ENCODE assay signal across 1 cellular context in the genomic region with DNA sequence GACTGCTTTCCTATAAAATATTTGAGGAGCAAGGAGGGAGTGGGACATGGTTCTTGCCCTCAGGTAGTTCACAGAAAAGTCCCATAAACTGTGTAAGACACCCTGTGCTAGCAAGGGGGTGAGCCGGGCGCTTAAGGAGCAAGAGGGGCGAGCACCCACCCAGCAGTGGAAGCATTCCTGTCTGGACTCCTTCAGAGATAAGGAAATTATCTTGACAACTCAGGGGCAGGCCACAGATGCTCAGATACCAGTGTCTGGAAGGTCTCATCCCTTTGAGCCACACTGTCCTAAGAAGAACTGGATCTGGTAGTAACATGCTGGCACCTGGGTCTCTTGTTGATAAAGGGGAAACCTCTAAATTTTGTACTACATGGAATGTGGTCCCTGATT.
TF ChIP-seq lines count a peak whose summit lies in the region.

No MANE protein-coding gene starts in this region.

TF ChIP-seq in HEK293, 187 proteins besides CTCF, POLR2A, EP300 and RAD21 (continued from another document):
- TF ChIP-seq, protein P1, sequence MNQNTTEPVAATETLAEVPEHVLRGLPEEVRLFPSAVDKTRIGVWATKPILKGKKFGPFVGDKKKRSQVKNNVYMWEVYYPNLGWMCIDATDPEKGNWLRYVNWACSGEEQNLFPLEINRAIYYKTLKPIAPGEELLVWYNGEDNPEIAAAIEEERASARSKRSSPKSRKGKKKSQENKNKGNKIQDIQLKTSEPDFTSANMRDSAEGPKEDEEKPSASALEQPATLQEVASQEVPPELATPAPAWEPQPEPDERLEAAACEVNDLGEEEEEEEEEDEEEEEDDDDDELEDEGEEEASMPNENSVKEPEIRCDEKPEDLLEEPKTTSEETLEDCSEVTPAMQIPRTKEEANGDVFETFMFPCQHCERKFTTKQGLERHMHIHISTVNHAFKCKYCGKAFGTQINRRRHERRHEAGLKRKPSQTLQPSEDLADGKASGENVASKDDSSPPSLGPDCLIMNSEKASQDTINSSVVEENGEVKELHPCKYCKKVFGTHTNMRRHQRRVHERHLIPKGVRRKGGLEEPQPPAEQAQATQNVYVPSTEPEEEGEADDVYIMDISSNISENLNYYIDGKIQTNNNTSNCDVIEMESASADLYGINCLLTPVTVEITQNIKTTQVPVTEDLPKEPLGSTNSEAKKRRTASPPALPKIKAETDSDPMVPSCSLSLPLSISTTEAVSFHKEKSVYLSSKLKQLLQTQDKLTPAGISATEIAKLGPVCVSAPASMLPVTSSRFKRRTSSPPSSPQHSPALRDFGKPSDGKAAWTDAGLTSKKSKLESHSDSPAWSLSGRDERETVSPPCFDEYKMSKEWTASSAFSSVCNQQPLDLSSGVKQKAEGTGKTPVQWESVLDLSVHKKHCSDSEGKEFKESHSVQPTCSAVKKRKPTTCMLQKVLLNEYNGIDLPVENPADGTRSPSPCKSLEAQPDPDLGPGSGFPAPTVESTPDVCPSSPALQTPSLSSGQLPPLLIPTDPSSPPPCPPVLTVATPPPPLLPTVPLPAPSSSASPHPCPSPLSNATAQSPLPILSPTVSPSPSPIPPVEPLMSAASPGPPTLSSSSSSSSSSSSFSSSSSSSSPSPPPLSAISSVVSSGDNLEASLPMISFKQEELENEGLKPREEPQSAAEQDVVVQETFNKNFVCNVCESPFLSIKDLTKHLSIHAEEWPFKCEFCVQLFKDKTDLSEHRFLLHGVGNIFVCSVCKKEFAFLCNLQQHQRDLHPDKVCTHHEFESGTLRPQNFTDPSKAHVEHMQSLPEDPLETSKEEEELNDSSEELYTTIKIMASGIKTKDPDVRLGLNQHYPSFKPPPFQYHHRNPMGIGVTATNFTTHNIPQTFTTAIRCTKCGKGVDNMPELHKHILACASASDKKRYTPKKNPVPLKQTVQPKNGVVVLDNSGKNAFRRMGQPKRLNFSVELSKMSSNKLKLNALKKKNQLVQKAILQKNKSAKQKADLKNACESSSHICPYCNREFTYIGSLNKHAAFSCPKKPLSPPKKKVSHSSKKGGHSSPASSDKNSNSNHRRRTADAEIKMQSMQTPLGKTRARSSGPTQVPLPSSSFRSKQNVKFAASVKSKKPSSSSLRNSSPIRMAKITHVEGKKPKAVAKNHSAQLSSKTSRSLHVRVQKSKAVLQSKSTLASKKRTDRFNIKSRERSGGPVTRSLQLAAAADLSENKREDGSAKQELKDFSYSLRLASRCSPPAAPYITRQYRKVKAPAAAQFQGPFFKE (tag by site-specific recombination; IDR thresholded peaks at IDR 0.05; ENCODE audit: borderline replicate concordance): no peak
- TF ChIP-seq ZNF138 (tag by site-specific recombination; IDR thresholded peaks at IDR 0.05; ENCODE audit: borderline replicate concordance) (no peak), GLI2 (tag by site-specific recombination; IDR thresholded peaks at IDR 0.05; ENCODE audit: borderline replicate concordance, low read depth) (no peak), REPIN1 (tag by site-specific recombination; IDR thresholded peaks at IDR 0.05; ENCODE audit: low read depth) (no peak), ZNF391 (tag by site-specific recombination; IDR thresholded peaks at IDR 0.05; ENCODE audit: borderline replicate concordance, low read depth) (no peak)
